ENCODE assay signal across 21 cellular contexts in genomic region chr19:53576941-53577653, GRCh38. TPM values are rescaled to one million over a fixed set of nuclear protein-coding genes. Genes with fewer than 3 reads are reported as not detected.
A peak's percentile ranks its signal among the peaks of the same experiment; 100 is the strongest.
DNase-seq lines count a peak whose midpoint lies in the region; ATAC-seq, FAIRE-seq and TF ChIP-seq lines count a peak whose summit lies in the region.
"Had no signal": no experiment of that assay in that cellular context is flagged by ENCODE, and none has a peak within 500 bp of the region (broad histone marks: within the 10 kb centered on the region; RNA-seq: fewer than 3 reads in every experiment).

No MANE protein-coding gene starts in this region.

- no peak overlapping the region for H2AFZ ChIP-seq in mammary epithelial cell (ENCODE audit: low read depth, low read length)
- H2AFZ ChIP-seq in OCI-LY7 (ENCODE audit: low read length) = no peak overlapping the region
- H2AFZ ChIP-seq: PC-9 had no signal

- H3K79me2 ChIP-seq in mammary epithelial cell (ENCODE audit: insufficient read depth, low read length) (no peaks in the 10 kb centered on the region), OCI-LY7 (ENCODE audit: insufficient read depth, low read depth, low read length) (no peaks in the 10 kb centered on the region)

- POLR2A ChIA-PET in MCF 10A (lab: Yijun Ruan, JAX) (no interaction called here), OCI-LY7 (lab: Charles Lee) (no interaction called here)

- DNase-seq in mammary epithelial cell (no peak), MCF 10A (ENCODE audit: unreplicated experiment) (no peak), OCI-LY7 (ENCODE audit: low spot score) (no peak), kidney (peak; percentile 17), thoracic aorta (ENCODE audit: low spot score) (no peak), substantia nigra (lab: John Stamatoyannopoulos, UW) (no peak), NCI-H1436 (lab: John Stamatoyannopoulos, UW) (no peak)
- DNase-seq: DMS79 treated with DMSO at 0.1 percent for 48 hours, H7, KBM-7, NCI-H1092, NCI-H1694, NCI-H2107, NCI-H226, NCI-H526 treated with DMSO at 0.1 percent for 48 hours, PC-9 had no signal

- CTCF ChIA-PET in mammary epithelial cell (lab: Charles Lee; ENCODE audit: low non-redundant PET) = no interaction called here
- CTCF ChIA-PET in MCF 10A (lab: Yijun Ruan, JAX) = no interaction called here
- CTCF ChIA-PET in OCI-LY7 (lab: Charles Lee; ENCODE audit: unreplicated experiment) = no interaction called here

- H3K9me2 ChIP-seq in OCI-LY7 (ENCODE audit: insufficient read depth, low read length) = no peaks in the 10 kb centered on the region

- BruUV-seq in mammary epithelial cell (replicated peaks; lab: Mats Ljungman, UMichigan) (TSS peak; percentile 26), MCF 10A (replicated peaks; lab: Mats Ljungman, UMichigan) (no TSS peak), OCI-LY7 (replicated peaks; lab: Mats Ljungman, UMichigan) (TSS peak; percentile 59)

- H4K20me1 ChIP-seq in mammary epithelial cell (ENCODE audit: insufficient read depth, low read length) = no peaks in the 10 kb centered on the region
- no peaks in the 10 kb centered on the region for H4K20me1 ChIP-seq in OCI-LY7 (ENCODE audit: insufficient read depth, low read length)

- 86% methylated on average over 20 of the region's 20 CpGs for WGBS in mammary epithelial cell (ENCODE audit: low coverage, missing lambda C conversion rate)

- H3K4me1 Mint-ChIP-seq in MCF 10A (ENCODE audit: insufficient read depth, unreplicated experiment) = no peaks in the 10 kb centered on the region

- H3K27me3 ChIP-seq in mammary epithelial cell (ENCODE audit: insufficient read depth, low read length) (no peaks in the 10 kb centered on the region), thoracic aorta (replicated peaks; ENCODE audit: insufficient read depth) (no peaks in the 10 kb centered on the region)

- H3K36me3 ChIP-seq in mammary epithelial cell (ENCODE audit: insufficient read depth, low read length) = peaks cover 8% of the 10 kb centered on the region
- peaks cover 60% of the 10 kb centered on the region for H3K36me3 ChIP-seq in OCI-LY7 (ENCODE audit: insufficient read depth, low read length)
- H3K36me3 ChIP-seq in kidney (ENCODE audit: control insufficient read depth in 1 of 2, insufficient read depth in 2 of 2, low read length in 2 of 2) = peaks cover 21 to 24% of the 10 kb centered on the region in 2 donors
- peaks cover 54% of the 10 kb centered on the region for H3K36me3 ChIP-seq in thoracic aorta

- no peak overlapping the region for H3K4me2 ChIP-seq in mammary epithelial cell (ENCODE audit: insufficient read depth, low read depth, low read length)
- no peak overlapping the region for H3K4me2 ChIP-seq in OCI-LY7 (ENCODE audit: low read length)
- H3K4me2 ChIP-seq: PC-9 had no signal

- H3K9ac ChIP-seq in mammary epithelial cell (ENCODE audit: insufficient read depth, low read length) (no peak overlapping the region), kidney (ENCODE audit: low read length in 2 of 2) (no peak overlapping the region)

- FAIRE-seq in kidney (lab: Jason Lieb, UNC) = no peak
- FAIRE-seq: G401.6, HTR-8/SVneo had no signal

- intact Hi-C loops in mammary epithelial cell (cut with micrococcal nuclease) (no loop called here), MCF 10A (cut with micrococcal nuclease) (no loop called here), OCI-LY7 (cut with micrococcal nuclease; ENCODE audit: unreplicated experiment) (no loop called here), kidney (cut with DNase I) (no loop called here)

- H3K36me3 Mint-ChIP-seq in MCF 10A (ENCODE audit: insufficient read depth, unreplicated experiment) = peaks cover 69% of the 10 kb centered on the region

- ATAC-seq in thoracic aorta (ENCODE audit: insufficient number of reproducible peaks, low FRiP score, low read depth) = no peak
- ATAC-seq in HG03135 (IDR thresholded peaks at IDR 0.05; ENCODE audit: unreplicated experiment) = no peak

- H3K4me3 Mint-ChIP-seq in MCF 10A (ENCODE audit: unreplicated experiment) = no peak overlapping the region

- H3K27ac ChIP-seq in mammary epithelial cell (ENCODE audit: insufficient read depth, low read depth, low read length) (no peak overlapping the region), OCI-LY7 (ENCODE audit: low read depth, low read length, poor library complexity, severe bottlenecking) (no peak overlapping the region), kidney (ENCODE audit: low read depth in 2 of 2, low read length in 2 of 2) (no peak overlapping the region), thoracic aorta (no peak overlapping the region), substantia nigra (ENCODE audit: low read depth, low read length, poor library complexity, severe bottlenecking) (no peak overlapping the region)
- H3K27ac ChIP-seq: PC-9 had no signal

- H3K9me3 Mint-ChIP-seq in MCF 10A (ENCODE audit: unreplicated experiment) = peaks cover 20% of the 10 kb centered on the region

- no peaks in the 10 kb centered on the region for H3K27me3 Mint-ChIP-seq in MCF 10A (ENCODE audit: insufficient read depth, unreplicated experiment)

- in situ Hi-C loops in mammary epithelial cell (cut with MboI; ENCODE audit: low sequenced_read_pairs in 2 of 2) = no loop called here

- dilution Hi-C loops in mammary epithelial cell (cut with HindIII; ENCODE audit: low sequenced_read_pairs) = no loop called here

- H3K9me3 ChIP-seq in mammary epithelial cell (replicated peaks; ENCODE audit: insufficient read depth, low read length) (peaks cover 46% of the 10 kb centered on the region), OCI-LY7 (ENCODE audit: low read length) (peaks cover 12% of the 10 kb centered on the region; the same call in 1 of the 2 replicates), kidney (ENCODE audit: control insufficient read depth in 1 of 2, low read length in 2 of 2) (peaks cover 15 to 29% of the 10 kb centered on the region in 2 donors), thoracic aorta (peaks cover 47% of the 10 kb centered on the region)

- H3K27ac Mint-ChIP-seq in MCF 10A (ENCODE audit: low read depth, unreplicated experiment) = no peak overlapping the region

- no peaks in the 10 kb centered on the region for H3K4me1 ChIP-seq in mammary epithelial cell (ENCODE audit: insufficient read depth, low read length)
- H3K4me1 ChIP-seq in OCI-LY7 (ENCODE audit: insufficient read depth, low read length, poor library complexity, severe bottlenecking) = no peaks in the 10 kb centered on the region
- no peaks in the 10 kb centered on the region for H3K4me1 ChIP-seq in kidney (ENCODE audit: control insufficient read depth in 1 of 2, insufficient read depth in 1 of 2, low read depth in 1 of 2, low read length in 2 of 2)
- H3K4me1 ChIP-seq in thoracic aorta (ENCODE audit: control insufficient read depth in 1 of 2, low read depth in 2 of 2) = no peaks in the 10 kb centered on the region

- H3K4me3 ChIP-seq in mammary epithelial cell (replicated peaks in 1 of 3; ENCODE audit: insufficient read depth in 1 of 3, low read depth in 2 of 3, low read length in 3 of 3) (no peak overlapping the region), OCI-LY7 (ENCODE audit: low read depth, low read length, poor library complexity, severe bottlenecking) (no peak overlapping the region), kidney (ENCODE audit: low read length in 2 of 2) (peak overlapping the region in 1 of 2 donors; percentile 32), thoracic aorta (peak overlapping the region; percentile 0)
- H3K4me3 ChIP-seq: PC-9 had no signal

- no peak for TF ChIP-seq CTCF in mammary epithelial cell (conservative IDR thresholded peaks at IDR 0.05 in 1 of 2, IDR thresholded peaks at IDR 0.05 in 1 of 2; ENCODE audit: extremely low read depth in 1 of 2, insufficient read depth in 1 of 2, low read depth in 1 of 2, low read length in 2 of 2)
- TF ChIP-seq CTCF in MCF 10A (IDR thresholded peaks at IDR 0.05; ENCODE audit: unreplicated experiment) = no peak
- TF ChIP-seq CTCF in OCI-LY7 (conservative IDR thresholded peaks at IDR 0.05; ENCODE audit: low read length) = no peak
- TF ChIP-seq CTCF in kidney (IDR thresholded peaks at IDR 0.05; ENCODE audit: borderline replicate concordance, extremely low read depth, insufficient read depth) = no peak
- no peak for TF ChIP-seq CTCF in thoracic aorta (IDR thresholded peaks at IDR 0.05)

RNA-seq across cellular contexts. Expression of gene ZNF331, which starts 39.2 kb away (rescaled TPM):
- total RNA-seq in mammary epithelial cell (10 to 100 TPM in 1 of 2 donors, 1 to 10 TPM in 1; 7.2 to 12.3 TPM), MCF 10A (2022) (5.8 and 7.7 TPM in 2 replicates), OCI-LY7 (2022) (23.7 and 26.3 TPM in 2 replicates), kidney (22.3 TPM), thoracic aorta (10 to 100 TPM; 26.9 to 38.7 TPM)
- polyA plus RNA-seq in mammary epithelial cell (3.8 TPM), kidney (ENCODE audit: insufficient read depth, low read depth, low replicate concordance) (6.5 TPM)
- 41.1 TPM for polyA minus RNA-seq in mammary epithelial cell
- total RNA-seq in OCI-LY7 (2014; rRNA removed; shearing (Covaris generic)) = 12.3 and 16.2 TPM in 2 replicates

RNA-seq across cellular contexts. Expression of gene DPRX, which starts 54.7 kb away (rescaled TPM):
- total RNA-seq in mammary epithelial cell = not detected
- not detected for polyA plus RNA-seq in mammary epithelial cell
- polyA minus RNA-seq in mammary epithelial cell = not detected
- total RNA-seq in MCF 10A (2022) = not detected in 2 replicates
- not detected in 2 replicates for total RNA-seq in OCI-LY7 (2014; rRNA removed; shearing (Covaris generic))
- total RNA-seq in OCI-LY7 (2022) = not detected in 2 replicates
- total RNA-seq in kidney = not detected
- not detected for polyA plus RNA-seq in kidney (ENCODE audit: insufficient read depth, low read depth, low replicate concordance)
- total RNA-seq in thoracic aorta = not detected
- total RNA-seq: A172, PC-9, SK-MEL-5 had no signal
